11 cellular contexts compared by ENCODE assay signal in the genomic region with DNA sequence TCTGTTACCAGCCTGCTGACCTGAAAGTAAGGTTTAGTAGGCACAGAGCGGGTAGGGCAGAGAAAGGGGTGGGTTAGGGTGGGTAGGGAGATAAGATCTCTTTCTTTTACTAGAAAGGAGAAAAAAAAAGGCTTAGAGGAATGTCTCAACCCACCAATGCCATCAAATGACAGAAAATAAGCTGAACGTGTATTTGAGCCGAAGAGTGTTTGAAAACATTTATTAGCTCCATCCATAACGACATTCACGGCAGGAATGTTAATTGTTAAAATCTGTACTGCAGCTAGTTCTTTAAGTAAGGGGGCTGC.
DNase-seq lines count a peak whose midpoint lies in the region; ATAC-seq and TF ChIP-seq lines count a peak whose summit lies in the region.
"Had no signal": no experiment of that assay in that cellular context is flagged by ENCODE, and none has a peak within 500 bp of the region (broad histone marks: within the 10 kb centered on the region; RNA-seq: fewer than 3 reads in every experiment).

No MANE protein-coding gene starts in this region.

- no TSS peak for BruUV-seq in HCT116 (replicated peaks; lab: Mats Ljungman, UMichigan)

- CTCF ChIA-PET in HCT116 (lab: Charles Lee): interaction anchor here (2.4 to 4.9 kb wide), 2 partner anchors 60 to 86 kb away, joined by 6 to 68 read pairs; no protein-coding TSS in a partner anchor

- TF ChIP-seq RAD21 in HCT116 (IDR thresholded peaks at IDR 0.05; ENCODE audit: low read depth): no peak

- ATAC-seq in HCT116 (peak; percentile 72), GM18511 (IDR thresholded peaks at IDR 0.05; ENCODE audit: unreplicated experiment) (no peak)
- no peak for ATAC-seq in activated naive CD4-positive, alpha-beta T cell treated with anti-CD3 and anti-CD28 coated beads, Interleukin-2, amount 50 U/mL, for 72 hours

- H3K9ac ChIP-seq in HCT116 (ENCODE audit: low read length): peak overlapping the region; percentile 24

- DNase-seq in HCT116 (ENCODE audit: low read depth, low spot score): no peak
- peak; percentile 29 to 44 for DNase-seq in SJCRH30
- peak; percentile 12 for DNase-seq in hepatocyte (ENCODE audit: low spot score)
- no peak for DNase-seq in stomach
- no peak for DNase-seq in GM19238 (ENCODE audit: insufficient read length, low spot score)
- no peak for DNase-seq in activated naive CD4-positive, alpha-beta T cell treated with anti-CD3 and anti-CD28 coated beads, Interleukin-2, amount 50 U/mL, for 72 hours (ENCODE audit: low spot score in 2 of 2)
- DNase-seq: aorta; left colon; NK-92 treated with Interleukin-12 subunit alpha and Interleukin-12 subunit beta, amount 100 ng/mL, for 24 hours; retina had no signal

- WGBS in hepatocyte (ENCODE audit: low lambda C conversion rate, missing lambda C conversion rate): 6% methylated on average over 5 of the region's 5 CpGs
- WGBS in stomach, 5 donors: 12 to 25% (median 16%) methylated on average over 5 of the region's 5 CpGs

- no peaks in the 10 kb centered on the region for H3K79me2 ChIP-seq in HCT116 (ENCODE audit: insufficient read depth, low read length)
- no peaks in the 10 kb centered on the region for H3K79me2 ChIP-seq in hepatocyte

- no peaks in the 10 kb centered on the region for H3K9me3 ChIP-seq in HCT116 (ENCODE audit: control insufficient read depth in 1 of 2, insufficient read depth in 1 of 2, low read depth in 1 of 2, low read length in 2 of 2)
- no peaks in the 10 kb centered on the region for H3K9me3 ChIP-seq in SJCRH30 (replicated peaks)
- H3K9me3 ChIP-seq in hepatocyte (ENCODE audit: low read depth): no peaks in the 10 kb centered on the region
- H3K9me3 ChIP-seq in stomach: no peaks in the 10 kb centered on the region

- TF ChIP-seq POLR2A in HCT116 (IDR thresholded peaks at IDR 0.05; ENCODE audit: borderline replicate concordance, extremely low read depth, insufficient read depth, insufficient read length) (no peak), stomach (IDR thresholded peaks at IDR 0.05) (no peak)

- H3K36me3 ChIP-seq in HCT116 (ENCODE audit: control insufficient read depth in 1 of 2, insufficient read depth in 2 of 2, low read length in 2 of 2): no peaks in the 10 kb centered on the region
- H3K36me3 ChIP-seq in SJCRH30: no peaks in the 10 kb centered on the region
- no peaks in the 10 kb centered on the region for H3K36me3 ChIP-seq in hepatocyte (replicated peaks; ENCODE audit: insufficient read depth, low read depth)
- no peaks in the 10 kb centered on the region for H3K36me3 ChIP-seq in stomach

- peak overlapping the region; percentile 20 to 41 for H3K4me3 ChIP-seq in HCT116 (replicated peaks in 1 of 2; ENCODE audit: low read depth in 1 of 2, low read length in 2 of 2)
- H3K4me3 ChIP-seq in SJCRH30: peak overlapping the region; percentile 21
- no peak overlapping the region for H3K4me3 ChIP-seq in hepatocyte
- peak overlapping the region in 1 of 4 donors; percentile 14 for H3K4me3 ChIP-seq in stomach

- H3K27ac ChIP-seq in HCT116 (ENCODE audit: low read depth, low read length) (peak overlapping the region; percentile 85), SJCRH30 (peak overlapping the region; percentile 94), hepatocyte (peak overlapping the region; percentile 80), stomach (peak overlapping the region; percentile 58 to 84 (median 80))

- RAD21 ChIA-PET in HCT116 (lab: Charles Lee; ENCODE audit: low non-redundant PET in 1 of 2, low total read pairs in 2 of 2, uncharacterized antibody in 2 of 2, unreplicated experiment in 2 of 2): interaction anchor here in 1 of 2 experiments (0.7 kb wide), 2 partner anchors 65 to 201 kb away, joined by 3 read pairs; no protein-coding TSS in a partner anchor

- TF ChIP-seq EP300 in stomach (IDR thresholded peaks at IDR 0.05): no peak

- H4K20me1 ChIP-seq in HCT116 (ENCODE audit: insufficient read depth): no peaks in the 10 kb centered on the region
- H4K20me1 ChIP-seq in hepatocyte (ENCODE audit: insufficient read depth, poor library complexity, severe bottlenecking): no peaks in the 10 kb centered on the region

- peak overlapping the region; percentile 66 for H3K4me2 ChIP-seq in HCT116 (ENCODE audit: low read length)
- peak overlapping the region; percentile 61 for H3K4me2 ChIP-seq in hepatocyte

- intact Hi-C loops in HCT116 (cut with micrococcal nuclease): loop anchor here (5.0 to 10.0 kb wide), 3 partner anchors 65 to 693 kb away; partner anchors contain the start of gene ARID5B
- intact Hi-C loops in stomach (cut with DNase I; ENCODE audit: low total_unique reads): no loop called here

- no peaks in the 10 kb centered on the region for H3K27me3 ChIP-seq in HCT116 (ENCODE audit: insufficient read depth, low read length)
- H3K27me3 ChIP-seq in SJCRH30: no peaks in the 10 kb centered on the region
- H3K27me3 ChIP-seq in hepatocyte: no peaks in the 10 kb centered on the region
- no peaks in the 10 kb centered on the region for H3K27me3 ChIP-seq in stomach

- H3K9me3 Mint-ChIP-seq in activated naive CD4-positive, alpha-beta T cell treated with anti-CD3 and anti-CD28 coated beads, Interleukin-2, amount 50 U/mL, for 72 hours: no peaks in the 10 kb centered on the region

- H3K4me1 ChIP-seq in HCT116 (ENCODE audit: control insufficient read depth in 1 of 2, insufficient read depth in 2 of 2, low read length in 2 of 2) (peaks cover 32 to 56% of the 10 kb centered on the region in 2 experiments), SJCRH30 (peaks cover 14% of the 10 kb centered on the region), hepatocyte (ENCODE audit: insufficient read depth) (peaks cover 48% of the 10 kb centered on the region), stomach (peaks cover 44 to 74% (median 59%) of the 10 kb centered on the region in 4 donors)

- no peaks in the 10 kb centered on the region for H3K9me2 ChIP-seq in HCT116 (ENCODE audit: insufficient read depth)
- H3K9me2 ChIP-seq in hepatocyte (replicated peaks; ENCODE audit: insufficient read depth): no peaks in the 10 kb centered on the region

- H3K27ac Mint-ChIP-seq in activated naive CD4-positive, alpha-beta T cell treated with anti-CD3 and anti-CD28 coated beads, Interleukin-2, amount 50 U/mL, for 72 hours: no peak overlapping the region

- TF ChIP-seq CTCF in HCT116 (IDR thresholded peaks at IDR 0.05 in 2 of 3, conservative IDR thresholded peaks at IDR 0.05 in 1 of 3; ENCODE audit: borderline replicate concordance in 1 of 3, insufficient read depth in 1 of 3, low read depth in 2 of 3, low read length in 2 of 3) (no peak), hepatocyte (IDR thresholded peaks at IDR 0.05; ENCODE audit: poor library complexity) (no peak), stomach (IDR thresholded peaks at IDR 0.05) (no peak)

- H3K36me3 Mint-ChIP-seq in activated naive CD4-positive, alpha-beta T cell treated with anti-CD3 and anti-CD28 coated beads, Interleukin-2, amount 50 U/mL, for 72 hours: no peaks in the 10 kb centered on the region

- H2AFZ ChIP-seq in HCT116 (ENCODE audit: low read depth, low read length, poor library complexity, severe bottlenecking) (no peak overlapping the region), hepatocyte (no peak overlapping the region)

- POLR2A ChIA-PET in HCT116 (lab: Charles Lee): interaction anchor here (1.0 kb wide), 1 partner anchor 10 kb away, joined by 3 read pairs; no protein-coding TSS in a partner anchor

TF ChIP-seq in HCT116, 20 proteins besides CTCF, POLR2A, EP300 and RAD21 (continues in another document):
- no peak for TF ChIP-seq REST (IDR thresholded peaks at IDR 0.05; ENCODE audit: low read depth)
- TF ChIP-seq, protein P1, sequence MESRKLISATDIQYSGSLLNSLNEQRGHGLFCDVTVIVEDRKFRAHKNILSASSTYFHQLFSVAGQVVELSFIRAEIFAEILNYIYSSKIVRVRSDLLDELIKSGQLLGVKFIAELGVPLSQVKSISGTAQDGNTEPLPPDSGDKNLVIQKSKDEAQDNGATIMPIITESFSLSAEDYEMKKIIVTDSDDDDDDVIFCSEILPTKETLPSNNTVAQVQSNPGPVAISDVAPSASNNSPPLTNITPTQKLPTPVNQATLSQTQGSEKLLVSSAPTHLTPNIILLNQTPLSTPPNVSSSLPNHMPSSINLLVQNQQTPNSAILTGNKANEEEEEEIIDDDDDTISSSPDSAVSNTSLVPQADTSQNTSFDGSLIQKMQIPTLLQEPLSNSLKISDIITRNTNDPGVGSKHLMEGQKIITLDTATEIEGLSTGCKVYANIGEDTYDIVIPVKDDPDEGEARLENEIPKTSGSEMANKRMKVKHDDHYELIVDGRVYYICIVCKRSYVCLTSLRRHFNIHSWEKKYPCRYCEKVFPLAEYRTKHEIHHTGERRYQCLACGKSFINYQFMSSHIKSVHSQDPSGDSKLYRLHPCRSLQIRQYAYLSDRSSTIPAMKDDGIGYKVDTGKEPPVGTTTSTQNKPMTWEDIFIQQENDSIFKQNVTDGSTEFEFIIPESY (IDR thresholded peaks at IDR 0.05; ENCODE audit: extremely low read depth, insufficient replicate concordance, low read length): no peak
- TF ChIP-seq ZFX (IDR thresholded peaks at IDR 0.05): no peak
- TF ChIP-seq SIN3A (IDR thresholded peaks at IDR 0.05; ENCODE audit: low read depth): no peak
- TF ChIP-seq YY1 (IDR thresholded peaks at IDR 0.05; ENCODE audit: extremely low read depth, insufficient replicate concordance, low read depth, low read length): no peak

Comparison
In these comparisons a context has a peak if more than half of its experiments do, and no peak if none do; other contexts are left out.
1. DNase-seq: peak in SJCRH30 (2 of 2) and hepatocyte (single experiment); none in HCT116 (single experiment), stomach (single experiment), GM19238 (single experiment) and activated naive CD4-positive, alpha-beta T cell treated with anti-CD3 and anti-CD28 coated beads, Interleukin-2, amount 50 U/mL, for 72 hours (0 of 2).
2. Peak in every context shown above with its lines, with median percentiles within 50 percentile points of each other: H3K27ac ChIP-seq.